In genomic region chr6:44388135-44388487, GRCh38 we compare ENCODE assay signal across 7 cellular contexts. TPM values are rescaled to one million over a fixed set of nuclear protein-coding genes. Genes with fewer than 3 reads are reported as not detected.
DNase-seq lines count a peak whose midpoint lies in the region; ATAC-seq and TF ChIP-seq lines count a peak whose summit lies in the region.

No MANE protein-coding gene starts in this region.

- H3K36me3 ChIP-seq in adipocyte (ENCODE audit: control insufficient read depth, insufficient read depth, low read length, severe bottlenecking) (peaks cover 21% of the 10 kb centered on the region), tibial nerve (peaks cover 0 to 21% (median 5%) of the 10 kb centered on the region in 3 donors)

- peaks cover 31% of the 10 kb centered on the region for H3K4me1 ChIP-seq in adipocyte (ENCODE audit: control insufficient read depth, insufficient read depth, low read length)
- peaks cover 0 to 33% (median 21%) of the 10 kb centered on the region in 4 donors for H3K4me1 ChIP-seq in tibial nerve

- H3K4me3 ChIP-seq in GM12864 (ENCODE audit: low read depth, low read length) (peak overlapping the region; percentile 95), adipocyte (ENCODE audit: low read length) (peak overlapping the region; percentile 95), lower leg skin (ENCODE audit: low read depth, poor library complexity, severe bottlenecking) (peak overlapping the region; percentile 25), tibial nerve (peak overlapping the region; percentile 66 to 97 (median 86))

- peak overlapping the region; percentile 96 to 99 (median 96) for H3K27ac ChIP-seq in tibial nerve

- TF ChIP-seq POLR2A in lower leg skin (IDR thresholded peaks at IDR 0.05) (no peak), tibial nerve (IDR thresholded peaks at IDR 0.05) (no peak)

- ATAC-seq in HG02981 (IDR thresholded peaks at IDR 0.05; ENCODE audit: unreplicated experiment) (no peak), GM21717 (IDR thresholded peaks at IDR 0.05; ENCODE audit: unreplicated experiment) (no peak)

- DNase-seq in GM12864 (ENCODE audit: low read depth) (no peak), HPDE6-E6E7 (ENCODE audit: extremely low spot score) (peak; percentile 25), adipocyte (ENCODE audit: low read depth) (no peak), lower leg skin (ENCODE audit: low spot score in 2 of 2) (no peak), tibial nerve (ENCODE audit: low spot score in 2 of 2) (peak; percentile 26 to 40)

- H3K9me3 ChIP-seq in adipocyte (ENCODE audit: control insufficient read depth, low read length) (no peaks in the 10 kb centered on the region), tibial nerve (no peaks in the 10 kb centered on the region)

- H3K27me3 ChIP-seq in adipocyte (replicated peaks; ENCODE audit: control insufficient read depth, insufficient read depth, low read length): no peaks in the 10 kb centered on the region
- H3K27me3 ChIP-seq in tibial nerve: no peaks in the 10 kb centered on the region

- WGBS in lower leg skin, 2 donors: 0% methylated on average over 5 to 8 of the region's 10 CpGs
- WGBS in tibial nerve, 2 donors: 3 to 5% methylated on average over 6 to 8 of the region's 10 CpGs

- TF ChIP-seq CTCF in GM12864 (IDR thresholded peaks at IDR 0.05; ENCODE audit: low read depth, low read length, missing control alignments): no peak
- no peak for TF ChIP-seq CTCF in lower leg skin (IDR thresholded peaks at IDR 0.05)
- TF ChIP-seq CTCF in tibial nerve (IDR thresholded peaks at IDR 0.05): no peak

- no peak for TF ChIP-seq EP300 in tibial nerve (IDR thresholded peaks at IDR 0.05)

- intact Hi-C loops in lower leg skin (cut with DNase I; ENCODE audit: low total_unique reads): no loop called here

- H3K9ac ChIP-seq in adipocyte (ENCODE audit: low read length): peak overlapping the region; percentile 96

RNA-seq across cellular contexts. Expression of gene CDC5L, which starts 0.6 kb away (rescaled TPM):
- total RNA-seq in lower leg skin (10 to 100 TPM; 12.3 to 19.2 (median 13.9) TPM), tibial nerve (10 to 100 TPM; 16.7 to 20.1 (median 17.3) TPM)

RNA-seq across cellular contexts. Expression of gene SPATS1, which starts 45.7 kb away (rescaled TPM):
- total RNA-seq in lower leg skin: under 1 TPM in 1 of 4 donors, not detected in 3; 0.23 TPM
- not detected for total RNA-seq in tibial nerve

Comparison
In these comparisons a context has a peak if more than half of its experiments do, and no peak if none do; other contexts are left out.
1. DNase-seq: peak in HPDE6-E6E7 (single experiment) and tibial nerve (2 of 2); none in GM12864 (single experiment), adipocyte (single experiment) and lower leg skin (0 of 2).
2. H3K4me3 ChIP-seq: peak in every context shown above with its lines; median percentile 95 in GM12864; 95 in adipocyte; 86 in tibial nerve; 25 in lower leg skin.